In the genomic region with DNA sequence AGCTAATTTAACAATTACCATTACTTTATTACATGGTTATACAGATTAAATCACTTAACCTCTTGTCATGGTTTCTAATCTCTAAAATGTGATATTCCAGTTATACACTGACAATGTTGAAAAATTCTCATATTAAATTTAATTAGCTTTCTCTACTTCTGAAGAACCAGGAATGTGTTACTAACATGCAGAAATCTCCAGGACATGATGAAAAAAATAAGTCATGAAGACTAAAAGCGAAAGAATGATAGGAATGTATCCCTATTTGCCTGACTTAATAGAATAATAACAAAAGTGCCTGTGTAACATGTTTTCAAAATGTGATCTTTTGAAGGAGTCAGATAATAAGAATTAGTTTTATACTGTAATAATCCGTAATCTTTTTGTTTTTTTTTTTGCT, we compare ENCODE assay signal across 23 cellular contexts.
DNase-seq lines count a peak whose midpoint lies in the region; ATAC-seq, FAIRE-seq and TF ChIP-seq lines count a peak whose summit lies in the region.
"Had no signal": no experiment of that assay in that cellular context is flagged by ENCODE, and none has a peak within 500 bp of the region (broad histone marks: within the 10 kb centered on the region; RNA-seq: fewer than 3 reads in every experiment).

No MANE protein-coding gene starts in this region.

- peak; percentile 1 for DNase-seq in COLO829 (ENCODE audit: low spot score)
- DNase-seq in PC-3 = peak; percentile 47
- peak; percentile 22 for DNase-seq in myocyte (ENCODE audit: low read depth)
- no peak for DNase-seq in DMS79 treated with DMSO at 0.1 percent for 48 hours (lab: John Stamatoyannopoulos, UW)
- no peak for DNase-seq in G401 (ENCODE audit: low spot score)
- DNase-seq in omental fat pad (ENCODE audit: low spot score) = no peak
- DNase-seq in activated T-cell treated with anti-CD3 and anti-CD28 coated beads, Interleukin-2, amount 50 U/mL, for 4 hours = no peak
- DNase-seq: aorta; C1 segment of cervical spinal cord; effector CD4-positive, alpha-beta T cell; left colon; naive thymus-derived CD8-positive, alpha-beta T cell; NCI-H1417; NCI-H446; retina; RPMI8226; stimulated activated CD4-positive, alpha-beta T cell treated with anti-CD3 and anti-CD28 coated beads, Interleukin-4, amount 100 ng/mL, for 4 hours; T-helper 9 cell; upper lobe of right lung had no signal

- H3K9ac ChIP-seq in PC-3 (ENCODE audit: low read length) = no peak overlapping the region

- peak; percentile 94 for FAIRE-seq in endometrium (lab: Jason Lieb, UNC)
- FAIRE-seq: K562 had no signal

- no peak overlapping the region for H2AFZ ChIP-seq in PC-3 (ENCODE audit: low read length)

- in situ Hi-C loops in G401 (cut with HindIII; ENCODE audit: low sequenced_read_pairs) = no loop called here

- BruUV-seq in PC-3 (replicated peaks; lab: Mats Ljungman, UMichigan) = no TSS peak

- no peaks in the 10 kb centered on the region for H3K9me2 ChIP-seq in PC-3 (replicated peaks; ENCODE audit: low read length)

- no peaks in the 10 kb centered on the region for H3K36me3 Mint-ChIP-seq in activated T-cell treated with anti-CD3 and anti-CD28 coated beads, Interleukin-2, amount 50 U/mL, for 4 hours (ENCODE audit: insufficient read depth)
- H3K36me3 Mint-ChIP-seq: naive thymus-derived CD8-positive, alpha-beta T cell; stimulated activated effector memory CD8-positive, alpha-beta T cell treated with anti-CD3 and anti-CD28 coated beads, Interleukin-12 subunit alpha, Interleukin-12 subunit beta, amount 100 ng/mL, for 72 hours had no signal

- no peaks in the 10 kb centered on the region for H3K36me3 ChIP-seq in PC-3 (ENCODE audit: low read depth, low read length)
- H3K36me3 ChIP-seq: upper lobe of right lung had no signal

- CTCF ChIA-PET in PC-3 (lab: Charles Lee) = no interaction called here

- no peaks in the 10 kb centered on the region for H3K27me3 ChIP-seq in PC-3 (ENCODE audit: low read length)
- H3K27me3 ChIP-seq: upper lobe of right lung had no signal

- H3K4me2 ChIP-seq in PC-3 (ENCODE audit: low read length) = no peak overlapping the region

- H3K27me3 Mint-ChIP-seq in activated T-cell treated with anti-CD3 and anti-CD28 coated beads, Interleukin-2, amount 50 U/mL, for 4 hours (ENCODE audit: low read depth) = no peaks in the 10 kb centered on the region
- H3K27me3 Mint-ChIP-seq: naive thymus-derived CD8-positive, alpha-beta T cell had no signal

- no peak overlapping the region for H3K27ac ChIP-seq in PC-3 (ENCODE audit: low read length)
- H3K27ac ChIP-seq: upper lobe of right lung had no signal

- no peaks in the 10 kb centered on the region for H3K9me3 ChIP-seq in PC-3 (ENCODE audit: low read length)
- H3K9me3 ChIP-seq: upper lobe of right lung had no signal

- H3K4me1 Mint-ChIP-seq in activated T-cell treated with anti-CD3 and anti-CD28 coated beads, Interleukin-2, amount 50 U/mL, for 4 hours (ENCODE audit: low read depth) = no peaks in the 10 kb centered on the region
- H3K4me1 Mint-ChIP-seq: naive thymus-derived CD8-positive, alpha-beta T cell; stimulated activated effector memory CD8-positive, alpha-beta T cell treated with anti-CD3 and anti-CD28 coated beads, Interleukin-12 subunit alpha, Interleukin-12 subunit beta, amount 100 ng/mL, for 72 hours had no signal

- no peaks in the 10 kb centered on the region for H3K79me2 ChIP-seq in PC-3 (ENCODE audit: low read length)

- intact Hi-C loops in PC-3 (cut with micrococcal nuclease) = no loop called here

- peaks cover 6% of the 10 kb centered on the region for H3K4me1 ChIP-seq in PC-3 (ENCODE audit: insufficient read depth, low read length)
- H3K4me1 ChIP-seq: upper lobe of right lung had no signal

- POLR2A ChIA-PET in PC-3 (lab: Charles Lee; ENCODE audit: unreplicated experiment) = no interaction called here

- no peaks in the 10 kb centered on the region for H3F3A ChIP-seq in PC-3 (ENCODE audit: low read length, unreplicated experiment)

- H3K9me3 Mint-ChIP-seq in activated T-cell treated with anti-CD3 and anti-CD28 coated beads, Interleukin-2, amount 50 U/mL, for 4 hours = peaks cover 8% of the 10 kb centered on the region

- no peaks in the 10 kb centered on the region for H4K20me1 ChIP-seq in PC-3 (ENCODE audit: low read length)

- H3K4me3 ChIP-seq in PC-3 (ENCODE audit: low read length) = no peak overlapping the region
- H3K4me3 ChIP-seq: K562, upper lobe of right lung had no signal

- TF ChIP-seq CTCF in PC-3 (conservative IDR thresholded peaks at IDR 0.05; ENCODE audit: low read depth, low read length) (no peak), omental fat pad (IDR thresholded peaks at IDR 0.05) (no peak)

- H3K4me3 Mint-ChIP-seq in activated T-cell treated with anti-CD3 and anti-CD28 coated beads, Interleukin-2, amount 50 U/mL, for 4 hours = no peak overlapping the region
- H3K4me3 Mint-ChIP-seq: activated T-helper 1 cell treated with anti-CD3 and anti-CD28 coated beads, Interleukin-12 subunit alpha, Interleukin-12 subunit beta, Interleukin-2, Interleukin-4 antibody, amounts not matched to agents 30 ng/mL and 10 ng/mL and 1 ng/mL, durations not matched to agents 14 hours and 24 hours and 36 hours; naive thymus-derived CD8-positive, alpha-beta T cell; stimulated activated effector memory CD8-positive, alpha-beta T cell treated with anti-CD3 and anti-CD28 coated beads, Interleukin-12 subunit alpha, Interleukin-12 subunit beta, amount 100 ng/mL, for 72 hours had no signal

- ATAC-seq in PC-3 (peak; percentile 27; the same call in 1 of the 2 replicates), omental fat pad (ENCODE audit: low FRiP score) (no peak)
- no peak for ATAC-seq in activated T-cell treated with anti-CD3 and anti-CD28 coated beads, Interleukin-2, amount 50 U/mL, for 4 hours
- ATAC-seq: K562; left colon; naive thymus-derived CD8-positive, alpha-beta T cell; stimulated activated effector memory CD8-positive, alpha-beta T cell treated with anti-CD3 and anti-CD28 coated beads, Interleukin-12 subunit alpha, Interleukin-12 subunit beta, amount 100 ng/mL, for 72 hours; upper lobe of right lung had no signal

Comparison
In these comparisons a context has a peak if more than half of its experiments do, and no peak if none do; other contexts are left out.
1. DNase-seq: peak in COLO829 (single experiment), PC-3 (single experiment) and myocyte (single experiment); none in DMS79 treated with DMSO at 0.1 percent for 48 hours (single experiment), G401 (single experiment), omental fat pad (single experiment) and activated T-cell treated with anti-CD3 and anti-CD28 coated beads, Interleukin-2, amount 50 U/mL, for 4 hours (single experiment).